In genomic region chr7:22864855-22865606, GRCh38 we compare ENCODE assay signal across 1 cellular context.
A peak's percentile ranks its signal among the peaks of the same experiment; 100 is the strongest.
TF ChIP-seq lines count a peak whose summit lies in the region.

No MANE protein-coding gene starts in this region.

TF ChIP-seq in HepG2, 621 proteins besides CTCF, POLR2A, EP300 and RAD21 (continued from another document and continues in another):
- TF ChIP-seq TRIM22 (IDR thresholded peaks at IDR 0.05) (no peak), MYNN (CRISPR knock-in tag; IDR thresholded peaks at IDR 0.05; ENCODE audit: low read depth) (no peak), MBNL3 (CRISPR knock-in tag; conservative IDR thresholded peaks at IDR 0.05) (no peak), ARHGAP35 (CRISPR knock-in tag; IDR thresholded peaks at IDR 0.05; ENCODE audit: borderline replicate concordance) (no peak), HOMEZ (CRISPR knock-in tag; IDR thresholded peaks at IDR 0.05; ENCODE audit: low read depth) (no peak), ZFY (CRISPR knock-in tag; IDR thresholded peaks at IDR 0.05) (no peak), ZNF879 (CRISPR knock-in tag; IDR thresholded peaks at IDR 0.05) (no peak), ZBTB26 (CRISPR knock-in tag; IDR thresholded peaks at IDR 0.05; ENCODE audit: borderline replicate concordance) (no peak), HCFC1 (IDR thresholded peaks at IDR 0.05; ENCODE audit: low read depth, low read length) (no peak), ZNF224 (CRISPR knock-in tag; IDR thresholded peaks at IDR 0.05) (peak; percentile 53; the same call in 1 of the 2 replicates), HMG20B (CRISPR knock-in tag; conservative IDR thresholded peaks at IDR 0.05) (no peak), ZNF280B (CRISPR knock-in tag; IDR thresholded peaks at IDR 0.05; ENCODE audit: borderline replicate concordance) (no peak), MLLT10 (CRISPR knock-in tag; IDR thresholded peaks at IDR 0.05) (no peak), HNF4A (CRISPR knock-in tag; IDR thresholded peaks at IDR 0.05) (peak; percentile 69), SNAPC2 (CRISPR knock-in tag; IDR thresholded peaks at IDR 0.05) (no peak), ZNF557 (CRISPR knock-in tag; IDR thresholded peaks at IDR 0.05) (no peak), ZNF609 (CRISPR knock-in tag; IDR thresholded peaks at IDR 0.05; ENCODE audit: borderline replicate concordance) (no peak), ZNF670 (CRISPR knock-in tag; IDR thresholded peaks at IDR 0.05; ENCODE audit: borderline replicate concordance) (no peak), CENPBD1 (CRISPR knock-in tag; IDR thresholded peaks at IDR 0.05; ENCODE audit: borderline replicate concordance, low read depth) (no peak), ARID5B (CRISPR knock-in tag; IDR thresholded peaks at IDR 0.05) (0 out of 2 replicates have a peak, but pooled peaks have one; percentile 9), ZNF687 (CRISPR knock-in tag; IDR thresholded peaks at IDR 0.05) (peak; percentile 26; the same call in 1 of the 2 replicates), MYPOP (CRISPR knock-in tag; IDR thresholded peaks at IDR 0.05) (no peak), PBX2 (CRISPR knock-in tag; IDR thresholded peaks at IDR 0.05) (no peak), ZNF530 (CRISPR knock-in tag; IDR thresholded peaks at IDR 0.05; ENCODE audit: low read depth) (no peak), SALL1 (CRISPR knock-in tag; IDR thresholded peaks at IDR 0.05) (0 out of 2 replicates have a peak, but pooled peaks have one; percentile 13), MED1 (CRISPR knock-in tag; IDR thresholded peaks at IDR 0.05) (0 out of 2 replicates have a peak, but pooled peaks have one; percentile 22), ZNF282 (IDR thresholded peaks at IDR 0.05; ENCODE audit: partially characterized antibody) (no peak), HDAC2 (CRISPR knock-in tag; IDR thresholded peaks at IDR 0.05) (peak; percentile 17; the same call in 1 of the 2 replicates), ZNF784 (CRISPR knock-in tag; IDR thresholded peaks at IDR 0.05; ENCODE audit: borderline replicate concordance) (no peak), GABPA (IDR thresholded peaks at IDR 0.05; ENCODE audit: low read depth, low read length) (no peak), GABPA (CRISPR knock-in tag; IDR thresholded peaks at IDR 0.05; ENCODE audit: low read depth) (no peak), MXD1 (CRISPR knock-in tag; IDR thresholded peaks at IDR 0.05) (no peak), RBM22 (optimal IDR thresholded peaks at IDR 0.05; ENCODE audit: low read length) (peak; percentile 71)
